ENCODE assay signal across 11 cellular contexts in the genomic region with DNA sequence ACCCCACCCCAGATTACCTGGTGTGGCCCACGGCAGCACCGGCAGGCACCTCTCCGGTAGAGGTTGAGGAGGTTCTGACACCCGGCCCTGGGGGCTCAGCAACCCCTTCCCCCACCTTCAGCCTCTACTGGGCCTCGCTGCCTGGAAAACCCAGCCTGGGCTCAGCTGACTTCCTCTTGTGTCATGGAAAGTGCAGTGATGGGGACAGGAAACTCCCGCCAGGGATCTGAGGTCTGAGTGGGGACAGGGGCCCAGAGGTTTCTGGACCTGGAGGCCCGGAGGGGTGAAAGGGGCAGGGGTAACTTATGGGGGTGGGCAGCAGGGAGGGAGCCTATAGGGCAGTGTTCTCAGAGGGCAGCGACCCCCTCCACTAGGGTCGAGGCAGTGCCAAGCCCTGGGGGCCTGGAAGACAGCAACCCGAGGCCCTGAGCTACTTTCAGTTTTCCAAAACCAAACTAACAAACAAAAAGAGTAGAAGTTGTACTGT. TPM values are rescaled to one million over a fixed set of nuclear protein-coding genes. Genes with fewer than 3 reads are reported as not detected.
DNase-seq lines count a peak whose midpoint lies in the region; ATAC-seq and TF ChIP-seq lines count a peak whose summit lies in the region.
"Had no signal": no experiment of that assay in that cellular context is flagged by ENCODE, and none has a peak within 500 bp of the region (broad histone marks: within the 10 kb centered on the region; RNA-seq: fewer than 3 reads in every experiment).

No MANE protein-coding gene starts in this region.

- peak; percentile 51 for DNase-seq in H7
- peak; percentile 41 to 51 for DNase-seq in activated CD4-positive, alpha-beta T cell treated with anti-CD3 and anti-CD28 coated beads, Interleukin-2, amount 50 U/mL, for 4 hours
- DNase-seq in naive B cell = peak; percentile 37
- DNase-seq in thyroid gland = no peak
- no peak for DNase-seq in suprapubic skin (ENCODE audit: low spot score in 2 of 2)
- DNase-seq in stomach = no peak
- DNase-seq in NCI-H748 treated with DMSO at 0.1 percent for 48 hours (lab: John Stamatoyannopoulos, UW) = no peak
- DNase-seq: HFFc6; stimulated activated naive CD4-positive, alpha-beta T cell had no signal

- H3K27me3 ChIP-seq in H7 (ENCODE audit: control insufficient read depth, insufficient read depth, low read length) = no peaks in the 10 kb centered on the region; the same call in 1 of the 2 replicates
- H3K27me3 ChIP-seq in thyroid gland = no peaks in the 10 kb centered on the region
- no peaks in the 10 kb centered on the region for H3K27me3 ChIP-seq in suprapubic skin
- no peaks in the 10 kb centered on the region for H3K27me3 ChIP-seq in stomach

- TF ChIP-seq CTCF in thyroid gland (IDR thresholded peaks at IDR 0.05) (no peak), suprapubic skin (IDR thresholded peaks at IDR 0.05) (no peak), stomach (IDR thresholded peaks at IDR 0.05) (no peak)

- ATAC-seq in naive B cell (ENCODE audit: low read depth in 2 of 2) = peak; percentile 65 to 80

- peak overlapping the region; percentile 37; the same call in 1 of the 2 replicates for H3K4me3 ChIP-seq in GM08714 (ENCODE audit: low read length)
- H3K4me3 ChIP-seq in H7 (ENCODE audit: insufficient read depth, low read depth, low read length) = no peak overlapping the region
- H3K4me3 ChIP-seq in thyroid gland (replicated peaks in 1 of 3) = no peak overlapping the region
- H3K4me3 ChIP-seq in suprapubic skin = no peak overlapping the region
- H3K4me3 ChIP-seq in stomach = no peak overlapping the region

- intact Hi-C loops in thyroid gland (cut with DNase I) (no loop called here), stomach (cut with DNase I; ENCODE audit: low total_unique reads) (no loop called here)

- H3K27me3 Mint-ChIP-seq in naive B cell = no peaks in the 10 kb centered on the region

- 82 to 85% methylated on average over 10 of the region's 10 CpGs for WGBS in thyroid gland, 2 donors
- 70% methylated on average over 5 of the region's 10 CpGs for WGBS in suprapubic skin
- 74 to 83% (median 81%) methylated on average over 4 to 10 of the region's 10 CpGs for WGBS in stomach, 5 donors

- TF ChIP-seq EP300 in suprapubic skin (IDR thresholded peaks at IDR 0.05) = no peak
- TF ChIP-seq EP300 in stomach (IDR thresholded peaks at IDR 0.05) = no peak

- TF ChIP-seq POLR2A in thyroid gland (IDR thresholded peaks at IDR 0.05) (no peak), suprapubic skin (IDR thresholded peaks at IDR 0.05) (no peak), stomach (IDR thresholded peaks at IDR 0.05) (no peak)

- H3K27ac ChIP-seq in thyroid gland (no peak overlapping the region), suprapubic skin (no peak overlapping the region), stomach (no peak overlapping the region)

- H3K4me1 ChIP-seq in thyroid gland = no peaks in the 10 kb centered on the region
- H3K4me1 ChIP-seq in suprapubic skin = no peaks in the 10 kb centered on the region
- no peaks in the 10 kb centered on the region for H3K4me1 ChIP-seq in stomach

- H3K9me3 Mint-ChIP-seq in naive B cell = peaks cover 0 to 4% (median 0%) of the 10 kb centered on the region in 7 donors

- peak overlapping the region; percentile 31 to 88 (median 66) for H3K4me3 Mint-ChIP-seq in naive B cell
- H3K4me3 Mint-ChIP-seq: HFFc6 had no signal

- H3K27ac Mint-ChIP-seq in naive B cell = peak overlapping the region; percentile 78 to 96 (median 90)
- H3K27ac Mint-ChIP-seq: HFFc6 had no signal

- H3K36me3 ChIP-seq in H7 (replicated peaks; ENCODE audit: control insufficient read depth, insufficient read depth, low read length) (no peaks in the 10 kb centered on the region), thyroid gland (no peaks in the 10 kb centered on the region), suprapubic skin (no peaks in the 10 kb centered on the region), stomach (no peaks in the 10 kb centered on the region)

- H3K9me3 ChIP-seq in thyroid gland = no peaks in the 10 kb centered on the region
- no peaks in the 10 kb centered on the region for H3K9me3 ChIP-seq in suprapubic skin
- no peaks in the 10 kb centered on the region for H3K9me3 ChIP-seq in stomach

- no peaks in the 10 kb centered on the region for H3K36me3 Mint-ChIP-seq in naive B cell

- peaks cover 10 to 68% (median 51%) of the 10 kb centered on the region in 3 donors for H3K4me1 Mint-ChIP-seq in naive B cell

RNA-seq across cellular contexts. Expression of a gene that starts 10.0 kb away (rescaled TPM):
- not detected in 2 replicates for total RNA-seq in H7 (2014; rRNA removed; shearing (Covaris generic))
- polyA plus RNA-seq in naive B cell (ENCODE audit: low read depth in 6 of 6) (10 to 100 TPM in 3 of 6 donors, 1 to 10 TPM in 3; 5.6 to 21.0 (median 10.5) TPM), stomach (1 to 10 TPM in 1 of 3 donors, under 1 TPM in 2; 0.53 to 1.1 (median 0.75) TPM)
- total RNA-seq in thyroid gland (under 1 TPM in 3 of 4 donors, not detected in 1; 0.56 to 0.83 (median 0.81) TPM), suprapubic skin (1 to 10 TPM in 2 of 4 donors, under 1 TPM in 1, not detected in 1; 0.96 to 1.6 (median 1.2) TPM), stomach (10 to 100 TPM in 1 of 5 donors, 1 to 10 TPM in 1, not detected in 3; 1.7 to 14.2 TPM)
- total RNA-seq: HFFc6, M059J had no signal

Comparison
In these comparisons a context has a peak if more than half of its experiments do, and no peak if none do; other contexts are left out.
1. DNase-seq: peak in H7 (single experiment), activated CD4-positive, alpha-beta T cell treated with anti-CD3 and anti-CD28 coated beads, Interleukin-2, amount 50 U/mL, for 4 hours (2 of 2) and naive B cell (single experiment); none in thyroid gland (0 of 2), suprapubic skin (0 of 2), stomach (single experiment) and NCI-H748 treated with DMSO at 0.1 percent for 48 hours (single experiment).